ENCODE assay signal across 27 cellular contexts in genomic region chr2:215770668-215771067, GRCh38.
DNase-seq lines count a peak whose midpoint lies in the region; ATAC-seq and TF ChIP-seq lines count a peak whose summit lies in the region.
"Had no signal": no experiment of that assay in that cellular context is flagged by ENCODE, and none has a peak within 500 bp of the region (broad histone marks: within the 10 kb centered on the region; RNA-seq: fewer than 3 reads in every experiment).

No MANE protein-coding gene starts in this region.

- no peak for ATAC-seq in HG03045 (IDR thresholded peaks at IDR 0.05; ENCODE audit: unreplicated experiment)
- ATAC-seq: activated CD8-positive, alpha-beta T cell treated with anti-CD3 and anti-CD28 coated beads for 36 hours; activated T-helper 17 cell treated with anti-CD3 and anti-CD28 coated beads, Interleukin-2, amount 50 U/mL, for 72 hours had no signal

- 95 to 99% methylated on average over 4 of the region's 4 CpGs for WGBS in mesodermal cell (ENCODE audit: insufficient coverage in 2 of 2), 2 experiments
- WGBS in thyroid gland, 2 donors: 52 to 70% methylated on average over 4 of the region's 4 CpGs

- H3K4me3 ChIP-seq in mesodermal cell (ENCODE audit: extremely low read depth, insufficient read depth, low read length, poor library complexity, severe bottlenecking) (no peak overlapping the region), thyroid gland (replicated peaks in 1 of 3) (no peak overlapping the region)
- H3K4me3 ChIP-seq: colonic mucosa, PC-9, prostate gland had no signal

- H3K9me3 ChIP-seq in mesodermal cell (ENCODE audit: control insufficient read depth, low read length) (peaks cover 3% of the 10 kb centered on the region), thyroid gland (no peaks in the 10 kb centered on the region)
- H3K9me3 ChIP-seq: colonic mucosa, prostate gland had no signal

- TF ChIP-seq CTCF in thyroid gland (IDR thresholded peaks at IDR 0.05): no peak

- peak; percentile 31 for DNase-seq in NCI-H510A treated with DMSO at 0.1 percent for 48 hours (lab: John Stamatoyannopoulos, UW)
- DNase-seq in NCI-H510A (lab: John Stamatoyannopoulos, UW): no peak
- peak; percentile 5 for DNase-seq in RKO (ENCODE audit: low spot score)
- DNase-seq in thyroid gland: peak in 1 of 2 donors; percentile 23
- no peak for DNase-seq in amygdala (lab: John Stamatoyannopoulos, UW)
- no peak for DNase-seq in SIG-M5 (lab: John Stamatoyannopoulos, UW)
- DNase-seq: 8988T; activated CD8-positive, alpha-beta memory T cell treated with anti-CD3 and anti-CD28 coated beads, Interleukin-2, amount 50 U/mL, for 48 hours; activated CD8-positive, alpha-beta T cell treated with anti-CD3 and anti-CD28 coated beads for 36 hours; amniotic stem cell; Calu3; colonic mucosa; DND-41; effector memory CD4-positive, alpha-beta T cell; MM.1S; NCI-H1105 treated with DMSO at 0.1 percent for 48 hours; NCI-H1930; NCI-H526 treated with DMSO at 0.1 percent for 48 hours; PC-9; SHP77; stimulated activated CD4-positive, alpha-beta T cell treated with anti-CD3 and anti-CD28 coated beads, Interleukin-4, amount 100 ng/mL, for 24 hours; trophoblast cell had no signal

- H3K4me1 ChIP-seq in mesodermal cell (ENCODE audit: control insufficient read depth, insufficient read depth, low read length, poor library complexity, severe bottlenecking) (peaks cover 25% of the 10 kb centered on the region), thyroid gland (peaks cover 7 to 35% of the 10 kb centered on the region in 2 donors)
- H3K4me1 ChIP-seq: colonic mucosa, prostate gland had no signal

- intact Hi-C loops in thyroid gland (cut with DNase I): no loop called here

- H3K27me3 ChIP-seq in thyroid gland: no peaks in the 10 kb centered on the region
- H3K27me3 ChIP-seq: colonic mucosa had no signal

- no peaks in the 10 kb centered on the region for H3K36me3 ChIP-seq in mesodermal cell (ENCODE audit: control insufficient read depth, insufficient read depth, low read length)
- no peaks in the 10 kb centered on the region for H3K36me3 ChIP-seq in thyroid gland
- H3K36me3 ChIP-seq: colonic mucosa, prostate gland had no signal

- peak overlapping the region; percentile 89 for H3K27ac ChIP-seq in mesodermal cell (ENCODE audit: low read depth, low read length, severe bottlenecking)
- peak overlapping the region; percentile 61 to 79 (median 71) for H3K27ac ChIP-seq in thyroid gland
- H3K27ac ChIP-seq: colonic mucosa, KMS-11, PC-9, prostate gland had no signal

- TF ChIP-seq POLR2A in thyroid gland (IDR thresholded peaks at IDR 0.05): no peak

Comparison
In these comparisons a context has a peak if more than half of its experiments do, and no peak if none do; other contexts are left out.
1. DNase-seq: peak in NCI-H510A treated with DMSO at 0.1 percent for 48 hours (single experiment) and RKO (single experiment); none in NCI-H510A (single experiment), amygdala (0 of 56) and SIG-M5 (single experiment).